Comparison of ENCODE assay signal across 8 cellular contexts in the genomic region with DNA sequence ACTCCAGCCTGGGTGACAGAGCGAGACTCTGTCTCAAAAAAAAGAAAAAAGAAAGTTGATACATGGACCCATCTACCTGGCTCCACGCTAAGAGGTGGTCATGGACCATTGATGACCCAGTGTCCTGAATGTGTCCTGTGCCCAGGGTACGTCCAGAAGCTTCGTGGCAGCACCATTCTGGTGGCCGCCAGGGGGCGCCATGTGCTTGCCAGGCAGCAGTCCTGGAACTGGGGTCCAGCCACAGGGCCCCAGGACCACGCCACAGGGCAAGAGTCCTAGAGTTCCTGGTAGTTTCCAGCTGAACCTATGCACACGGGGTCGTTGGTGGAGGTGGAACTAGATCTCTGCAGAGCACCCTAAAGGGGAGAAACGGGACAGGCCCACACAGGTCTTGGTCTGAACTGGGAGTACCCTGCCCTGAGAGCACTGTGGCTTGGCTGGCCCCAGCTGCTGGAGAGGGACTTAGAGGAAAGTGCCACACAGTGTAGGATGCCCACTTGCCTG. TPM values are rescaled to one million over a fixed set of nuclear protein-coding genes. Genes with fewer than 3 reads are reported as not detected.
A peak's percentile ranks its signal among the peaks of the same experiment; 100 is the strongest.
DNase-seq lines count a peak whose midpoint lies in the region; ATAC-seq and TF ChIP-seq lines count a peak whose summit lies in the region.

No MANE protein-coding gene starts in this region.

- H4K20me1 ChIP-seq in H9 (ENCODE audit: control insufficient read depth, insufficient read depth, insufficient read length) = no peaks in the 10 kb centered on the region

- H3K18ac ChIP-seq in H9 (ENCODE audit: insufficient read length, low read depth, low read length) = no peak overlapping the region

- H2BK120ac ChIP-seq in H9 (ENCODE audit: low read depth, low read length, poor library complexity, severe bottlenecking) = no peak overlapping the region

- no peak overlapping the region for H2BK20ac ChIP-seq in H9 (ENCODE audit: low read depth, low read length, poor library complexity, severe bottlenecking)

- TF ChIP-seq CTCF in AG09319 (IDR thresholded peaks at IDR 0.05; ENCODE audit: low read depth, low read length) = peak; percentile 88
- TF ChIP-seq CTCF in H9 (conservative IDR thresholded peaks at IDR 0.05) = peak; percentile 98
- TF ChIP-seq CTCF in right atrium auricular region (IDR thresholded peaks at IDR 0.05) = peak; percentile 50 to 77
- TF ChIP-seq CTCF in sigmoid colon (IDR thresholded peaks at IDR 0.05) = peak in 2 of 4 experiments; percentile 42 to 59

- H3K27me3 ChIP-seq in H9 (ENCODE audit: insufficient read depth, low read length) (no peaks in the 10 kb centered on the region), right atrium auricular region (no peaks in the 10 kb centered on the region), sigmoid colon (peaks cover 0 to 3% (median 0%) of the 10 kb centered on the region in 3 donors)

- H3K27me3 Mint-ChIP-seq in H9 (ENCODE audit: low read depth) (peaks cover 21% of the 10 kb centered on the region), T-cell (peaks cover 0 to 5% of the 10 kb centered on the region in 2 donors)
- no peaks in the 10 kb centered on the region for H3K27me3 Mint-ChIP-seq in activated naive CD8-positive, alpha-beta T cell treated with anti-CD3 and anti-CD28 coated beads, Interleukin-2, amount 50 U/mL, for 24 hours

- no peak overlapping the region for H2AK5ac ChIP-seq in H9 (ENCODE audit: insufficient read length, low read length)

- no peak overlapping the region for H2BK5ac ChIP-seq in H9 (ENCODE audit: insufficient read length, low read length)

- H3K4me1 ChIP-seq in H9 (ENCODE audit: insufficient read depth, low read length) = no peaks in the 10 kb centered on the region
- H3K4me1 ChIP-seq in right atrium auricular region = no peaks in the 10 kb centered on the region
- no peaks in the 10 kb centered on the region for H3K4me1 ChIP-seq in sigmoid colon

- no peak overlapping the region for H3K4me2 ChIP-seq in H9 (ENCODE audit: insufficient read depth, insufficient read length, low read length)

- no peak for TF ChIP-seq POLR2A in sigmoid colon (IDR thresholded peaks at IDR 0.05)

- no peaks in the 10 kb centered on the region for H3K9me3 ChIP-seq in H9 (ENCODE audit: control insufficient read depth, low read depth, low read length)
- peaks cover 0 to 4% of the 10 kb centered on the region in 2 donors for H3K9me3 ChIP-seq in right atrium auricular region
- H3K9me3 ChIP-seq in sigmoid colon = no peaks in the 10 kb centered on the region

- H4K5ac ChIP-seq in H9 (ENCODE audit: insufficient read length, low read depth, low read length) = no peak overlapping the region

- H3K27ac ChIP-seq in H9 (ENCODE audit: insufficient read length, low read depth, low read length) = no peak overlapping the region
- H3K27ac ChIP-seq in right atrium auricular region = no peak overlapping the region
- H3K27ac ChIP-seq in sigmoid colon = no peak overlapping the region

- no peak overlapping the region for H2BK12ac ChIP-seq in H9 (ENCODE audit: insufficient read length, low read depth, low read length)

- TF ChIP-seq EP300 in sigmoid colon (IDR thresholded peaks at IDR 0.05) = no peak

- H3K4ac ChIP-seq in H9 (ENCODE audit: low read depth, low read length) = no peak overlapping the region

- H3K23me2 ChIP-seq in H9 (ENCODE audit: insufficient read length, low read depth, low read length, poor library complexity, severe bottlenecking) = no peaks in the 10 kb centered on the region

- WGBS in H9 (ENCODE audit: extremely low coverage, insufficient read length, low lambda C conversion rate) = no CpG with 5 or more reads among the region's 10 CpGs
- WGBS in sigmoid colon, 2 donors = 28% methylated on average over 10 of the region's 10 CpGs

- H3K23ac ChIP-seq in H9 (ENCODE audit: insufficient read length, low read depth, low read length) = no peak overlapping the region

- no peak overlapping the region for H3T11ph ChIP-seq in H9 (ENCODE audit: low read length)

- DNase-seq in AG09319 (ENCODE audit: extremely low read depth, low read depth) = no peak
- peak; percentile 87 for DNase-seq in H9
- peak; percentile 19 to 73 (median 57) for DNase-seq in T-cell
- peak; percentile 75 for DNase-seq in activated naive CD8-positive, alpha-beta T cell treated with anti-CD3 and anti-CD28 coated beads, Interleukin-2, amount 50 U/mL, for 24 hours
- peak; percentile 64 for DNase-seq in right atrium auricular region (ENCODE audit: low spot score)
- peak; percentile 72 for DNase-seq in sigmoid colon
- DNase-seq in NCI-H2171 treated with DMSO at 0.1 percent for 48 hours (lab: John Stamatoyannopoulos, UW) = no peak
- DNase-seq in NCI-H1092 treated with DMSO at 0.1 percent for 48 hours (lab: John Stamatoyannopoulos, UW) = no peak

- H3K36me3 ChIP-seq in right atrium auricular region = no peaks in the 10 kb centered on the region
- no peaks in the 10 kb centered on the region for H3K36me3 ChIP-seq in sigmoid colon

- H2AFZ ChIP-seq in H9 (ENCODE audit: low read length) = no peak overlapping the region

- intact Hi-C loops in sigmoid colon (cut with DNase I) = no loop called here

- peak; percentile 56 to 70 (median 64) for ATAC-seq in T-cell (replicated peaks in 1 of 4)
- ATAC-seq in activated naive CD8-positive, alpha-beta T cell treated with anti-CD3 and anti-CD28 coated beads, Interleukin-2, amount 50 U/mL, for 24 hours = peak; percentile 65

- no peaks in the 10 kb centered on the region for H3K4me1 Mint-ChIP-seq in H9
- H3K4me1 Mint-ChIP-seq in T-cell = peaks cover 0 to 2% (median 0%) of the 10 kb centered on the region in 3 donors
- no peaks in the 10 kb centered on the region for H3K4me1 Mint-ChIP-seq in activated naive CD8-positive, alpha-beta T cell treated with anti-CD3 and anti-CD28 coated beads, Interleukin-2, amount 50 U/mL, for 24 hours

- no peaks in the 10 kb centered on the region for H3K79me2 ChIP-seq in H9 (ENCODE audit: insufficient read depth, low read length)

- H3K9me3 Mint-ChIP-seq in H9 (peaks cover 4 to 6% of the 10 kb centered on the region in 2 experiments), T-cell (no peaks in the 10 kb centered on the region)
- H3K9me3 Mint-ChIP-seq in activated naive CD8-positive, alpha-beta T cell treated with anti-CD3 and anti-CD28 coated beads, Interleukin-2, amount 50 U/mL, for 24 hours = no peaks in the 10 kb centered on the region

- POLR2A ChIA-PET in T-cell (lab: Charles Lee) = no interaction called here

- no peak overlapping the region for H3K14ac ChIP-seq in H9 (ENCODE audit: insufficient read depth, low read length)

- H3K36me3 Mint-ChIP-seq in H9 (ENCODE audit: insufficient read depth in 1 of 3, low read depth in 3 of 3) (no peaks in the 10 kb centered on the region; a peak in 1 of 7 replicates), T-cell (no peaks in the 10 kb centered on the region)
- H3K36me3 Mint-ChIP-seq in activated naive CD8-positive, alpha-beta T cell treated with anti-CD3 and anti-CD28 coated beads, Interleukin-2, amount 50 U/mL, for 24 hours (ENCODE audit: low read depth) = no peaks in the 10 kb centered on the region

- H3K9ac ChIP-seq in H9 (ENCODE audit: extremely low read depth, insufficient read length, low read length) = no peak overlapping the region

- H3K27ac Mint-ChIP-seq in H9 (no peak overlapping the region; a peak in 1 of 7 replicates), T-cell (no peak overlapping the region)
- no peak overlapping the region for H3K27ac Mint-ChIP-seq in activated naive CD8-positive, alpha-beta T cell treated with anti-CD3 and anti-CD28 coated beads, Interleukin-2, amount 50 U/mL, for 24 hours

- H4K8ac ChIP-seq in H9 (replicated peaks; ENCODE audit: insufficient read length, low read depth, low read length) = no peak overlapping the region

- CTCF ChIA-PET in T-cell (lab: Charles Lee) = interaction anchor here (0.6 to 1.5 kb wide), 2 partner anchors 32 to 59 kb away, joined by 4 to 5 read pairs; partner anchors contain the start of gene ACP7 (in 1 of the 2)

- no peak overlapping the region for H3K56ac ChIP-seq in H9 (ENCODE audit: insufficient read length, low read depth, low read length)

- H3K4me3 Mint-ChIP-seq in H9 (no peak overlapping the region), T-cell (no peak overlapping the region)
- no peak overlapping the region for H3K4me3 Mint-ChIP-seq in activated naive CD8-positive, alpha-beta T cell treated with anti-CD3 and anti-CD28 coated beads, Interleukin-2, amount 50 U/mL, for 24 hours

- no peak overlapping the region for H4K91ac ChIP-seq in H9 (ENCODE audit: insufficient read length, low read depth, low read length)

- H3K4me3 ChIP-seq in right atrium auricular region (no peak overlapping the region), sigmoid colon (no peak overlapping the region)

- no peaks in the 10 kb centered on the region for H3K79me1 ChIP-seq in H9 (ENCODE audit: insufficient read depth, low read depth, low read length, poor library complexity, severe bottlenecking)

- no peak overlapping the region for H2BK15ac ChIP-seq in H9 (ENCODE audit: low read depth, low read length)

RNA-seq across cellular contexts. Expression of gene FBXO27, which starts 19.9 kb away (rescaled TPM):
- 14.5 and 16.7 TPM in 2 replicates for total RNA-seq in H9 (2021)
- total RNA-seq in T-cell = under 1 TPM in 3 of 5 donors, not detected in 2; 0.41 to 0.69 (median 0.66) TPM
- total RNA-seq in right atrium auricular region = 1 to 10 TPM; 5.1 to 7.2 TPM
- total RNA-seq in sigmoid colon = 10 to 100 TPM in 1 of 4 donors, 1 to 10 TPM in 3; 3.0 to 17.7 (median 3.7) TPM
- polyA plus RNA-seq in sigmoid colon = 1 to 10 TPM in 2 of 3 donors, under 1 TPM in 1; 0.23 to 1.3 (median 1.2) TPM

RNA-seq across cellular contexts. Expression of gene ACP7, which starts 31.9 kb away (rescaled TPM):
- total RNA-seq in H9 (2021) (0.15 and 0.18 TPM in 2 replicates), T-cell (under 1 TPM in 1 of 5 donors, not detected in 4; 0.19 TPM), right atrium auricular region (not detected), sigmoid colon (not detected)
- not detected for polyA plus RNA-seq in sigmoid colon

Comparison
In these comparisons a context has a peak if more than half of its experiments do, and no peak if none do; other contexts are left out.
1. DNase-seq: peak in H9 (single experiment), T-cell (34 of 34), activated naive CD8-positive, alpha-beta T cell treated with anti-CD3 and anti-CD28 coated beads, Interleukin-2, amount 50 U/mL, for 24 hours (single experiment), right atrium auricular region (single experiment) and sigmoid colon (single experiment); none in AG09319 (single experiment), NCI-H2171 treated with DMSO at 0.1 percent for 48 hours (single experiment) and NCI-H1092 treated with DMSO at 0.1 percent for 48 hours (single experiment).